In the genomic region with DNA sequence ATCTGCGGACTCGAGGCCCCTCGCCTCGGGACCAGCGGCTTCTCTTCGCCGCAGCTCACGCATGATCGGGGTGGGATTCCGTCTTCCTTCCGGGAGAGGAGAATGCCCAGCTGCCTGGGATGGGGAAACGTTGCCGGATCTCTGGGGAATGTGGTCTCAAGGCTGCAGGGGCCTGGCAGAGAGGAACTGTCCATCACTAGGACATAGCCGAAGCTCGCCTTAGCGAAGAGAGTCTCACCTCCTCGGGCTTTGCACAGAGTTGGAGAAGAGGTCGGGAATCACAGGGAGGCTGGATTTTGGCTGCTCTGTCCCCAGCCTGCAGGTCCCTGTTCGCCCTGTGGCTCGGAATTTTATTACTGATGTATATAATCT, we compare ENCODE assay signal across 8 cellular contexts. TPM values are rescaled to one million over a fixed set of nuclear protein-coding genes. Genes with fewer than 3 reads are reported as not detected.
DNase-seq lines count a peak whose midpoint lies in the region; ATAC-seq, FAIRE-seq and TF ChIP-seq lines count a peak whose summit lies in the region.

No MANE protein-coding gene starts in this region.

- peaks cover 7% of the 10 kb centered on the region for H4K20me1 ChIP-seq in endothelial cell of umbilical vein (replicated peaks; ENCODE audit: control insufficient read depth, extremely low read depth, insufficient read depth, low read length)

- H3K27me3 Mint-ChIP-seq in naive B cell, result peaks cover 38 to 63% (median 54%) of the 10 kb centered on the region in 3 donors

- peak; percentile 57 for TF ChIP-seq POLR2A in endothelial cell of umbilical vein (IDR thresholded peaks at IDR 0.05; ENCODE audit: low read depth, low read length)

- H3K4me1 Mint-ChIP-seq in naive B cell, result peaks cover 19 to 27% (median 20%) of the 10 kb centered on the region in 3 donors

- H3K36me3 ChIP-seq in endothelial cell of umbilical vein (ENCODE audit: control insufficient read depth in 2 of 2, extremely low read depth in 1 of 2, insufficient read depth in 2 of 2, low read length in 2 of 2), result peaks cover 3 to 8% of the 10 kb centered on the region in 2 experiments

- H3K27me3 ChIP-seq in endothelial cell of umbilical vein (ENCODE audit: control insufficient read depth in 2 of 2, insufficient read depth in 2 of 2, low read length in 2 of 2), result no peaks in the 10 kb centered on the region

- ATAC-seq in naive B cell (ENCODE audit: low read depth in 2 of 2), result no peak
- ATAC-seq in HG03439 (IDR thresholded peaks at IDR 0.05; ENCODE audit: unreplicated experiment), result no peak
- no peak for ATAC-seq in esophagus mucosa

- peaks cover 62% of the 10 kb centered on the region for H3K79me2 ChIP-seq in endothelial cell of umbilical vein (ENCODE audit: control insufficient read depth, insufficient read depth, low read length)

- DNase-seq in GM20000 (ENCODE audit: low spot score), result peak; percentile 34
- DNase-seq in RKO (ENCODE audit: low spot score), result peak; percentile 58
- DNase-seq in endothelial cell of umbilical vein (ENCODE audit: low read depth, low spot score), result peak; percentile 59
- DNase-seq in naive B cell, result no peak
- no peak for DNase-seq in effector CD8-positive, alpha-beta T cell (lab: John Stamatoyannopoulos, UW)
- no peak for DNase-seq in activated naive CD4-positive, alpha-beta T cell treated with Interleukin-2 at 50 U/mL for 16 hours

- no peaks in the 10 kb centered on the region for H3K9me3 Mint-ChIP-seq in naive B cell

- intact Hi-C loops in endothelial cell of umbilical vein (cut with micrococcal nuclease), result loop anchor here (1.0 to 5.0 kb wide), 3 partner anchors 60 to 241 kb away; no protein-coding TSS in a partner anchor

- peaks cover 61% of the 10 kb centered on the region for H3K4me1 ChIP-seq in endothelial cell of umbilical vein (ENCODE audit: control insufficient read depth, extremely low read depth, insufficient read depth, low read length)

- FAIRE-seq in endothelial cell of umbilical vein (lab: Jason Lieb, UNC), result peak; percentile 69

- peak overlapping the region; percentile 97 for H3K4me2 ChIP-seq in endothelial cell of umbilical vein (ENCODE audit: insufficient read depth, low read length)

- peak overlapping the region; percentile 96 for H3K27ac ChIP-seq in endothelial cell of umbilical vein (ENCODE audit: insufficient read depth, low read depth, low read length)

- H3K9ac ChIP-seq in endothelial cell of umbilical vein (replicated peaks; ENCODE audit: extremely low read depth, insufficient read depth, low read length), result peak overlapping the region; percentile 100

- H3K27ac Mint-ChIP-seq in naive B cell, result peak overlapping the region in 2 of 6 donors; percentile 32 to 88

- no peaks in the 10 kb centered on the region for H3K9me3 ChIP-seq in endothelial cell of umbilical vein (replicated peaks; ENCODE audit: control insufficient read depth, insufficient read depth, low read length)

- CTCF ChIA-PET in endothelial cell of umbilical vein (lab: Charles Lee), result interaction anchor here (0.9 to 3.6 kb wide), 5 partner anchors 29 to 171 kb away, joined by 3 to 26 read pairs (median 4); no protein-coding TSS in a partner anchor

- no TSS peak for BruUV-seq in endothelial cell of umbilical vein (replicated peaks; lab: Mats Ljungman, UMichigan)

- peak overlapping the region; percentile 67 to 99 (median 84) for H3K4me3 Mint-ChIP-seq in naive B cell

- no peak overlapping the region for H2AFZ ChIP-seq in endothelial cell of umbilical vein (ENCODE audit: low read depth, low read length)

- peak overlapping the region; percentile 96 to 99 (median 98) for H3K4me3 ChIP-seq in endothelial cell of umbilical vein (replicated peaks in 1 of 3; ENCODE audit: insufficient read depth in 1 of 3, low read depth in 1 of 3, low read length in 3 of 3)

- POLR2A ChIA-PET in endothelial cell of umbilical vein (lab: Charles Lee), result interaction anchor here (0.5 to 3.6 kb wide), 4 partner anchors 17 to 133 kb away, joined by 4 to 57 read pairs (median 6); no protein-coding TSS in a partner anchor

- no peak for TF ChIP-seq CTCF in GM20000 (IDR thresholded peaks at IDR 0.05; ENCODE audit: extremely low read depth, missing control alignments)
- no peak for TF ChIP-seq CTCF in endothelial cell of umbilical vein (IDR thresholded peaks at IDR 0.05; ENCODE audit: extremely low read depth in 1 of 2, insufficient read depth in 1 of 2, low read depth in 1 of 2, low read length in 2 of 2)

- dilution Hi-C loops in endothelial cell of umbilical vein (cut with MboI; ENCODE audit: extremely low pct_ligation_motif_present, low sequenced_read_pairs), result no loop called here

- H3K9me1 ChIP-seq in endothelial cell of umbilical vein (replicated peaks; ENCODE audit: control insufficient read depth, extremely low read depth, insufficient read depth, low read length), result no peaks in the 10 kb centered on the region

- no peaks in the 10 kb centered on the region for H3K36me3 Mint-ChIP-seq in naive B cell

TF ChIP-seq in endothelial cell of umbilical vein, 7 proteins besides CTCF, POLR2A, EP300 and RAD21:
- TF ChIP-seq GATA2 (IDR thresholded peaks at IDR 0.05; ENCODE audit: insufficient read depth, insufficient read length, low read depth, low read length), result peak; percentile 11
- no peak for TF ChIP-seq MYC (IDR thresholded peaks at IDR 0.05; ENCODE audit: low read depth, low read length)

RNA-seq across cellular contexts. Expression of gene RAI14, which starts 1.4 kb away (rescaled TPM):
- 369 and 390 TPM in 2 replicates for total RNA-seq in endothelial cell of umbilical vein
- polyA plus RNA-seq in endothelial cell of umbilical vein, result 113 and 114 TPM in 2 replicates
- 130 and 164 TPM in 2 replicates for polyA plus RNA-seq in endothelial cell of umbilical vein (2011; cell fraction: cytosol; rRNA removed)
- polyA plus RNA-seq in endothelial cell of umbilical vein (2011; cell fraction: nucleus; rRNA removed), result 204 and 223 TPM in 2 replicates
- 239 and 249 TPM in 2 replicates for polyA plus RNA-seq in endothelial cell of umbilical vein (2012)
- 582 and 866 TPM in 2 replicates for polyA minus RNA-seq in endothelial cell of umbilical vein
- polyA minus RNA-seq in endothelial cell of umbilical vein (2011; cell fraction: cytosol; rRNA and poly(A)+ RNA removed), result 2.6 TPM
- polyA minus RNA-seq in endothelial cell of umbilical vein (2011; cell fraction: nucleus; rRNA and poly(A)+ RNA removed), result 148 and 149 TPM in 2 replicates
- 1 to 10 TPM in 2 of 6 donors, under 1 TPM in 2, not detected in 2; 0.08 to 2.4 (median 1.2) TPM for polyA plus RNA-seq in naive B cell (ENCODE audit: low read depth in 6 of 6)
- 9.8 TPM for total RNA-seq in esophagus mucosa

Comparison
In these comparisons a context has a peak if more than half of its experiments do, and no peak if none do; other contexts are left out.
1. DNase-seq: peak in GM20000 (single experiment), RKO (single experiment) and endothelial cell of umbilical vein (single experiment); none in naive B cell (single experiment), effector CD8-positive, alpha-beta T cell (single experiment) and activated naive CD4-positive, alpha-beta T cell treated with Interleukin-2 at 50 U/mL for 16 hours (single experiment).
2. RNA of gene RAI14, which starts 1.4 kb away (total RNA-seq): 369 to 390 TPM in endothelial cell of umbilical vein; 9.8 TPM in esophagus mucosa (single experiment); every median in the first group is over 10 times any median in the second.